15 cellular contexts compared by ENCODE assay signal in the genomic region with DNA sequence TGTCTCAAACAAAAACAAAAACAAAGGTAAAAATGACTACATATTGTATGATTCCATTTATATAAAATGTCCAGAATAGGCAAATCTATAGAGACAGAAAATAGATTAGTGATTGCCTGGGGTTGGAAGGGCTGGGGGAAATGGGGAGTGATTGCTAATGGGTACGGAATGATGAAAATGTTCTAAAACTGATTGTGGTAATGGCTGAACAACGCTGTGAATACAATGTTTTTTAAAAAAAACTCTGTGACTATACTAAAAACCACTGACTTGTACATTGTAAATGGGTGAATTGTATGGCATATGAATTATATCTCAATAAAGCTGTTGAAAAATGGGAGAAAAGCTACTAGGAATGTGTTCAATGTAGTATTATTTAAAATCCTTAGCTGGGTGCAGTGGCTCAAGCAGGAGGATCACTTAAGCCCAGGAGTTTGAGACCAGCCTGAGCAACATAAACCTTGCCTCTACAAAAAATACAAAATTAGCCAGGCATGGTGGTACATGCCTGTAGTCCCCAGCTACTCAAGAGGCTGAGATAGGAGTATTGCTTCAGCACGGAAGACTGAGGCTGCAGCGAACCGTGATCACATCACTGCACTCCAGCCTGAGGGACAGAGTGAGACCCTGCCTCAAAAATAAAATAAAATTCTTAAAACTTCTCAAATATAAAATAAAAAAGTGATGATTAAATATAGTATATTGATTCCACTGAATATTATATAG. TPM values are rescaled to one million over a fixed set of nuclear protein-coding genes. Genes with fewer than 3 reads are reported as not detected.
"Had no signal": no experiment of that assay in that cellular context is flagged by ENCODE, and none has a peak within 500 bp of the region (broad histone marks: within the 10 kb centered on the region; RNA-seq: fewer than 3 reads in every experiment).

No MANE protein-coding gene starts in this region.

- DNase-seq: activated CD4-positive, alpha-beta T cell treated with anti-CD3 and anti-CD28 coated beads for 36 hours; activated CD8-positive, alpha-beta memory T cell treated with anti-CD3 and anti-CD28 coated beads, Interleukin-2, amount 50 U/mL, for 4 hours; activated CD8-positive, alpha-beta T cell treated with anti-CD3 and anti-CD28 coated beads for 36 hours; activated T-cell treated with anti-CD3 and anti-CD28 coated beads, Interleukin-2, amount 50 U/mL, for 48 hours; left cardiac atrium; lower lobe of right lung; naive thymus-derived CD4-positive, alpha-beta T cell; stimulated activated CD4-positive, alpha-beta T cell treated with anti-CD3 and anti-CD28 coated beads, Interleukin-4, amount 100 ng/mL, for 24 hours; stimulated activated naive CD4-positive, alpha-beta T cell; T-helper 2 cell had no signal

- H3K36me3 Mint-ChIP-seq: activated naive CD4-positive, alpha-beta T cell treated with anti-CD3 and anti-CD28 coated beads, Interleukin-2, amount 50 U/mL, for 72 hours had no signal

- H3K9me3 ChIP-seq: lower lobe of right lung, tibial nerve had no signal

- H3K9me3 Mint-ChIP-seq: activated CD8-positive, alpha-beta T cell treated with anti-CD3 and anti-CD28 coated beads for 36 hours; activated naive CD4-positive, alpha-beta T cell treated with anti-CD3 and anti-CD28 coated beads, Interleukin-2, amount 50 U/mL, for 72 hours had no signal

- H3K27ac Mint-ChIP-seq: activated CD4-positive, alpha-beta T cell treated with anti-CD3 and anti-CD28 coated beads for 36 hours; activated CD8-positive, alpha-beta T cell treated with anti-CD3 and anti-CD28 coated beads for 36 hours had no signal

- H2AFZ ChIP-seq: parathyroid adenoma had no signal

- H3K4me3 ChIP-seq: lower lobe of right lung, tibial nerve had no signal

- ATAC-seq: activated CD4-positive, alpha-beta T cell treated with anti-CD3 and anti-CD28 coated beads for 36 hours; activated CD8-positive, alpha-beta T cell treated with anti-CD3 and anti-CD28 coated beads for 36 hours; activated naive CD4-positive, alpha-beta T cell treated with anti-CD3 and anti-CD28 coated beads, Interleukin-2, amount 50 U/mL, for 72 hours; left cardiac atrium; lower lobe of right lung; naive thymus-derived CD4-positive, alpha-beta T cell had no signal

- H3K36me3 ChIP-seq: lower lobe of right lung, tibial nerve had no signal

- H3K27ac ChIP-seq: epithelial cell of prostate, lower lobe of right lung, parathyroid adenoma had no signal

- H3K27me3 ChIP-seq: tibial nerve had no signal

- H3K9ac ChIP-seq: parathyroid adenoma had no signal

- H3K27me3 Mint-ChIP-seq: activated CD4-positive, alpha-beta T cell treated with anti-CD3 and anti-CD28 coated beads for 36 hours; activated CD8-positive, alpha-beta T cell treated with anti-CD3 and anti-CD28 coated beads for 36 hours; naive thymus-derived CD4-positive, alpha-beta T cell had no signal

- H3K4me3 Mint-ChIP-seq: activated CD4-positive, alpha-beta T cell treated with anti-CD3 and anti-CD28 coated beads for 36 hours; activated CD8-positive, alpha-beta T cell treated with anti-CD3 and anti-CD28 coated beads for 36 hours; naive thymus-derived CD4-positive, alpha-beta T cell had no signal

RNA-seq across cellular contexts. Expression of gene DRC3, which starts 48.4 kb away (rescaled TPM):
- total RNA-seq: mononuclear cell had no signal
